10 cellular contexts compared by ENCODE assay signal in genomic region chr10:50512743-50513416, GRCh38.
DNase-seq lines count a peak whose midpoint lies in the region; ATAC-seq and TF ChIP-seq lines count a peak whose summit lies in the region.
"Had no signal": no experiment of that assay in that cellular context is flagged by ENCODE, and none has a peak within 500 bp of the region (broad histone marks: within the 10 kb centered on the region; RNA-seq: fewer than 3 reads in every experiment).

No MANE protein-coding gene starts in this region.

- H3K9ac ChIP-seq in HCT116 (ENCODE audit: low read length): no peak overlapping the region
- no peak overlapping the region for H3K9ac ChIP-seq in Loucy (ENCODE audit: low read depth, low read length, poor library complexity, severe bottlenecking)
- H3K9ac ChIP-seq: SK-N-SH had no signal

- no TSS peak for BruUV-seq in HCT116 (replicated peaks; lab: Mats Ljungman, UMichigan)

- no peak overlapping the region for H2AFZ ChIP-seq in HCT116 (ENCODE audit: low read depth, low read length, poor library complexity, severe bottlenecking)
- peak overlapping the region; percentile 1; the same call in 1 of the 2 replicates for H2AFZ ChIP-seq in Loucy (ENCODE audit: low read length)

- H3K4me3 ChIP-seq in HCT116 (replicated peaks in 1 of 2; ENCODE audit: low read depth in 1 of 2, low read length in 2 of 2) (no peak overlapping the region), Loucy (ENCODE audit: low read length, poor library complexity, severe bottlenecking) (no peak overlapping the region)

- no peaks in the 10 kb centered on the region for H3K36me3 ChIP-seq in HCT116 (ENCODE audit: control insufficient read depth in 1 of 2, insufficient read depth in 2 of 2, low read length in 2 of 2)
- H3K36me3 ChIP-seq in Loucy (ENCODE audit: insufficient read depth, low read length): no peaks in the 10 kb centered on the region

- H3K4me2 ChIP-seq in HCT116 (ENCODE audit: low read length): peak overlapping the region; percentile 48; the same call in 1 of the 2 replicates
- H3K4me2 ChIP-seq in Loucy (ENCODE audit: low read depth, low read length, poor library complexity, severe bottlenecking): peak overlapping the region; percentile 34
- H3K4me2 ChIP-seq: SK-N-SH had no signal

- TF ChIP-seq CTCF in HCT116 (IDR thresholded peaks at IDR 0.05 in 2 of 3, conservative IDR thresholded peaks at IDR 0.05 in 1 of 3; ENCODE audit: borderline replicate concordance in 1 of 3, insufficient read depth in 1 of 3, low read depth in 2 of 3, low read length in 2 of 3): no peak
- TF ChIP-seq CTCF in Loucy (conservative IDR thresholded peaks at IDR 0.05; ENCODE audit: low read length): no peak
- TF ChIP-seq CTCF in natural killer cell (IDR thresholded peaks at IDR 0.05): no peak

- peak overlapping the region; percentile 38 for H3K4me3 Mint-ChIP-seq in activated CD4-positive, alpha-beta T cell treated with anti-CD3 and anti-CD28 coated beads, Interleukin-2, amount 10 ng/mL, durations not matched to agents 24 days and 14 days
- H3K4me3 Mint-ChIP-seq in natural killer cell: peak overlapping the region; percentile 78

- no peak for TF ChIP-seq RAD21 in HCT116 (IDR thresholded peaks at IDR 0.05; ENCODE audit: low read depth)

- no peaks in the 10 kb centered on the region for H3K9me3 Mint-ChIP-seq in activated CD4-positive, alpha-beta T cell treated with anti-CD3 and anti-CD28 coated beads, Interleukin-2, amount 10 ng/mL, durations not matched to agents 24 days and 14 days
- no peaks in the 10 kb centered on the region for H3K9me3 Mint-ChIP-seq in natural killer cell

- peaks cover 12% of the 10 kb centered on the region for H3K36me3 Mint-ChIP-seq in activated CD4-positive, alpha-beta T cell treated with anti-CD3 and anti-CD28 coated beads, Interleukin-2, amount 10 ng/mL, durations not matched to agents 24 days and 14 days (ENCODE audit: low read depth)
- H3K36me3 Mint-ChIP-seq in natural killer cell: no peaks in the 10 kb centered on the region

- no peaks in the 10 kb centered on the region for H3K27me3 Mint-ChIP-seq in activated CD4-positive, alpha-beta T cell treated with anti-CD3 and anti-CD28 coated beads, Interleukin-2, amount 10 ng/mL, durations not matched to agents 24 days and 14 days
- no peaks in the 10 kb centered on the region for H3K27me3 Mint-ChIP-seq in natural killer cell (ENCODE audit: low read depth in 2 of 2)

- peak overlapping the region; percentile 17 for H3K27ac Mint-ChIP-seq in activated CD4-positive, alpha-beta T cell treated with anti-CD3 and anti-CD28 coated beads, Interleukin-2, amount 10 ng/mL, durations not matched to agents 24 days and 14 days
- peak overlapping the region; percentile 65 to 83 for H3K27ac Mint-ChIP-seq in natural killer cell

- no peak overlapping the region for H3K27ac ChIP-seq in HCT116 (ENCODE audit: low read depth, low read length)

- H3F3A ChIP-seq in Loucy (ENCODE audit: low read depth): no peaks in the 10 kb centered on the region

- CTCF ChIA-PET in HCT116 (lab: Charles Lee): no interaction called here

- ATAC-seq in HCT116 (no peak), natural killer cell (peak; percentile 77 to 93 (median 84))

- intact Hi-C loops in activated CD4-positive, alpha-beta T cell treated with anti-CD3 and anti-CD28 coated beads, Interleukin-2, amount 10 ng/mL, durations not matched to agents 24 days and 14 days (cut with micrococcal nuclease): loop anchor here (1.0 to 5.0 kb wide), 6 partner anchors 12 to 186 kb away; partner anchors contain the start of gene SGMS1
- intact Hi-C loops in HCT116 (cut with micrococcal nuclease) (no loop called here), natural killer cell (cut with micrococcal nuclease) (no loop called here)

- no peak for TF ChIP-seq POLR2A in HCT116 (IDR thresholded peaks at IDR 0.05; ENCODE audit: borderline replicate concordance, extremely low read depth, insufficient read depth, insufficient read length)

- POLR2A ChIA-PET in HCT116 (lab: Charles Lee): interaction anchor here (1.3 kb wide), 1 partner anchor 20 kb away, joined by 3 read pairs; no protein-coding TSS in a partner anchor

- H3K79me2 ChIP-seq in HCT116 (ENCODE audit: insufficient read depth, low read length): no peaks in the 10 kb centered on the region
- no peaks in the 10 kb centered on the region for H3K79me2 ChIP-seq in Loucy (ENCODE audit: insufficient read depth, low read length)

- peaks cover 56% of the 10 kb centered on the region for H3K4me1 Mint-ChIP-seq in activated CD4-positive, alpha-beta T cell treated with anti-CD3 and anti-CD28 coated beads, Interleukin-2, amount 10 ng/mL, durations not matched to agents 24 days and 14 days
- peaks cover 39 to 44% of the 10 kb centered on the region in 2 donors for H3K4me1 Mint-ChIP-seq in natural killer cell

- no peaks in the 10 kb centered on the region for H3K27me3 ChIP-seq in HCT116 (ENCODE audit: insufficient read depth, low read length)
- no peaks in the 10 kb centered on the region for H3K27me3 ChIP-seq in Loucy (ENCODE audit: insufficient read depth, low read length, poor library complexity, severe bottlenecking)

- H4K20me1 ChIP-seq in HCT116 (ENCODE audit: insufficient read depth) (no peaks in the 10 kb centered on the region), Loucy (ENCODE audit: insufficient read depth, low read length, poor library complexity, severe bottlenecking) (no peaks in the 10 kb centered on the region)

- peak; percentile 86 for DNase-seq in activated CD4-positive, alpha-beta T cell treated with anti-CD3 and anti-CD28 coated beads, Interleukin-2, amount 10 ng/mL, durations not matched to agents 24 days and 14 days
- no peak for DNase-seq in activated CD4-positive, alpha-beta T cell treated with anti-CD3 and anti-CD28 coated beads for 48 hours
- DNase-seq in HCT116 (ENCODE audit: low read depth, low spot score) (no peak), natural killer cell (no peak), GF-D8 (lab: John Stamatoyannopoulos, UW) (no peak), NCI-H2107 treated with DMSO at 0.1 percent for 48 hours (lab: John Stamatoyannopoulos, UW; ENCODE audit: unreplicated experiment) (no peak), NCI-H1930 (lab: John Stamatoyannopoulos, UW) (no peak)
- DNase-seq: left ventricle myocardium superior, SK-N-SH had no signal

- RAD21 ChIA-PET in HCT116 (lab: Charles Lee; ENCODE audit: low non-redundant PET in 1 of 2, low total read pairs in 2 of 2, uncharacterized antibody in 2 of 2, unreplicated experiment in 2 of 2): interaction anchor here in 1 of 2 experiments (1.0 kb wide), 1 partner anchor 31 kb away, joined by 3 read pairs; no protein-coding TSS in a partner anchor

- H3K4me1 ChIP-seq in HCT116 (ENCODE audit: control insufficient read depth in 1 of 2, insufficient read depth in 2 of 2, low read length in 2 of 2) (peaks cover 17 to 27% of the 10 kb centered on the region in 2 experiments), Loucy (ENCODE audit: insufficient read depth, low read length, poor library complexity, severe bottlenecking) (peaks cover 8% of the 10 kb centered on the region)

- H3K9me3 ChIP-seq in HCT116 (ENCODE audit: control insufficient read depth in 1 of 2, insufficient read depth in 1 of 2, low read depth in 1 of 2, low read length in 2 of 2) (no peaks in the 10 kb centered on the region), Loucy (ENCODE audit: insufficient read depth, low read depth, low read length) (no peaks in the 10 kb centered on the region)
- H3K9me3 ChIP-seq: SK-N-SH had no signal

- H3K9me2 ChIP-seq in HCT116 (ENCODE audit: insufficient read depth) (no peaks in the 10 kb centered on the region), Loucy (replicated peaks; ENCODE audit: low read depth, low read length) (no peaks in the 10 kb centered on the region)
- H3K9me2 ChIP-seq: SK-N-SH had no signal

TF ChIP-seq in HCT116, 20 proteins besides CTCF, POLR2A, EP300 and RAD21:
- no peak for TF ChIP-seq YY1 (IDR thresholded peaks at IDR 0.05; ENCODE audit: extremely low read depth, insufficient replicate concordance, low read depth, low read length)
